17 cellular contexts compared by ENCODE assay signal in the genomic region with DNA sequence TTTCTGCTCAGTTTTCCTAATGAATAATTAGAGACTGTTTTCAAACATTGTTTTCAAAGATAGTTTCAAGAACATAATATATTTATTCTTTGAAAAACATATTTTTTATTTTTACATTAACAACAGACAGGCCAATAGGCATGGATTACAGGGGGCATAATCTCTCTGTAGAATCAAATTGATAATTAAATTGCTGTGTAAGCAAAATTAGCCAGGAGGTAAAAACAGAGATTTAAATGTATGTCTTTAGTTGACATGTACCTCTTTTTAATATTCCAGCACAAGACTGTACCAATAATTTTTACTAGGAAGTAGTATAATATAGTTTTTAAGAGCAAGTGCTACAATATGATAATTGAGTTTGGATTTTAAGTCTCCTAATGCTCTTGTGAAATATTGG.
DNase-seq lines count a peak whose midpoint lies in the region; ATAC-seq, FAIRE-seq and TF ChIP-seq lines count a peak whose summit lies in the region.
"Had no signal": no experiment of that assay in that cellular context is flagged by ENCODE, and none has a peak within 500 bp of the region (broad histone marks: within the 10 kb centered on the region; RNA-seq: fewer than 3 reads in every experiment).

No MANE protein-coding gene starts in this region.

- H3K36me3 ChIP-seq in IMR-90 (ENCODE audit: control insufficient read depth, insufficient read depth, low read length), result no peaks in the 10 kb centered on the region
- no peaks in the 10 kb centered on the region for H3K36me3 ChIP-seq in H1 (ENCODE audit: control insufficient read depth in 2 of 4, insufficient read depth in 4 of 4, low read length in 3 of 4)
- H3K36me3 ChIP-seq in aorta (ENCODE audit: control insufficient read depth in 1 of 2, insufficient read depth in 2 of 2, low read length in 1 of 2), result no peaks in the 10 kb centered on the region

- H2BK20ac ChIP-seq in IMR-90 (ENCODE audit: low read depth, low read length) (no peak overlapping the region), H1 (ENCODE audit: low read length) (no peak overlapping the region)

- TF ChIP-seq CTCF in IMR-90 (conservative IDR thresholded peaks at IDR 0.05; ENCODE audit: low read depth, low read length) (no peak), H1 (IDR thresholded peaks at IDR 0.05; ENCODE audit: control extremely low read depth in 1 of 3, insufficient read depth in 1 of 3, low read depth in 1 of 3, low read length in 3 of 3) (no peak)

- POLR2A ChIA-PET in IMR-90 (lab: Charles Lee; ENCODE audit: unreplicated experiment), result no interaction called here
- POLR2A ChIA-PET in H1 (lab: Charles Lee; ENCODE audit: partially characterized antibody), result no interaction called here

- H2AK5ac ChIP-seq in IMR-90 (ENCODE audit: low read depth, low read length), result no peak overlapping the region
- no peak overlapping the region for H2AK5ac ChIP-seq in H1 (ENCODE audit: low read depth, low read length)

- ATAC-seq in IMR-90 (ENCODE audit: low read depth), result no peak
- no peak for ATAC-seq in aorta (ENCODE audit: low FRiP score)
- no peak for ATAC-seq in GM21576 (IDR thresholded peaks at IDR 0.05; ENCODE audit: unreplicated experiment)
- ATAC-seq: HCT116 had no signal

- FAIRE-seq in H1 (lab: Jason Lieb, UNC), result no peak
- FAIRE-seq: GM12891, GM18507 had no signal

- H3K18ac ChIP-seq in IMR-90 (ENCODE audit: low read depth, low read length), result no peak overlapping the region
- no peak overlapping the region for H3K18ac ChIP-seq in H1 (ENCODE audit: extremely low read depth, low read length)

- no peak for TF ChIP-seq EP300 in H1 (IDR thresholded peaks at IDR 0.05; ENCODE audit: borderline replicate concordance in 1 of 2, low read depth in 2 of 2, low read length in 2 of 2)

- H3K79me2 ChIP-seq in H1 (ENCODE audit: control insufficient read depth in 1 of 2, insufficient read depth in 2 of 2, low read length in 2 of 2), result no peaks in the 10 kb centered on the region

- no peaks in the 10 kb centered on the region for H3K9me1 ChIP-seq in IMR-90 (ENCODE audit: insufficient read depth, low read length)

- no peak overlapping the region for H3K23ac ChIP-seq in IMR-90 (ENCODE audit: low read depth, low read length)
- H3K23ac ChIP-seq in H1 (ENCODE audit: insufficient read length), result no peak overlapping the region

- no peak overlapping the region for H2BK12ac ChIP-seq in H1 (ENCODE audit: low read depth, low read length)

- DNase-seq in NCI-H526 treated with DMSO at 0.1 percent for 48 hours (lab: John Stamatoyannopoulos, UW) (peak; percentile 31), NCI-H526 (lab: John Stamatoyannopoulos, UW) (no peak), IMR-90 (no peak), H1 (ENCODE audit: low read depth in 1 of 2, low spot score in 2 of 2) (no peak), aorta (no peak)
- DNase-seq: C1 segment of cervical spinal cord, Calu3, COR-L47, DMS53, DMS79 treated with DMSO at 0.1 percent for 48 hours, GF-D8, H9 had no signal

- H3K27me3 ChIP-seq in IMR-90 (ENCODE audit: control insufficient read depth, insufficient read depth, low read length) (no peaks in the 10 kb centered on the region), H1 (replicated peaks in 1 of 4; ENCODE audit: control insufficient read depth in 3 of 4, extremely low read depth in 1 of 4, insufficient read depth in 3 of 4, low read length in 3 of 4) (no peaks in the 10 kb centered on the region), aorta (ENCODE audit: control insufficient read depth in 1 of 2, insufficient read depth in 2 of 2, low read length in 1 of 2) (no peaks in the 10 kb centered on the region)

- TF ChIP-seq POLR2A in IMR-90 (IDR thresholded peaks at IDR 0.05; ENCODE audit: low read depth, low read length), result no peak
- no peak for TF ChIP-seq POLR2A in H1 (IDR thresholded peaks at IDR 0.05; ENCODE audit: control extremely low read depth in 1 of 2, low read depth in 2 of 2, low read length in 2 of 2)

- H3K4ac ChIP-seq in IMR-90 (ENCODE audit: low read depth, low read length) (no peak overlapping the region), H1 (replicated peaks; ENCODE audit: insufficient read length, low read depth, low read length) (no peak overlapping the region)

- H3K56ac ChIP-seq in IMR-90 (ENCODE audit: extremely low read depth, insufficient read depth, low read length), result no peak overlapping the region
- no peak overlapping the region for H3K56ac ChIP-seq in H1 (replicated peaks; ENCODE audit: insufficient read length, low read depth, low read length)

- H3K9ac ChIP-seq in IMR-90 (ENCODE audit: low read depth, low read length), result no peak overlapping the region
- H3K9ac ChIP-seq in H1 (replicated peaks in 1 of 4; ENCODE audit: extremely low read depth in 1 of 4, low read depth in 3 of 4, low read length in 3 of 4), result no peak overlapping the region

- no peak overlapping the region for H4K8ac ChIP-seq in IMR-90 (ENCODE audit: low read depth in 2 of 2, low read length in 2 of 2)
- no peak overlapping the region for H4K8ac ChIP-seq in H1 (ENCODE audit: extremely low read depth, insufficient read depth, low read length)

- dilution Hi-C loops in IMR-90 (cut with HindIII; ENCODE audit: low sequenced_read_pairs, unreplicated experiment), result no loop called here

- no peak overlapping the region for H2BK5ac ChIP-seq in IMR-90 (ENCODE audit: low read depth, low read length, poor library complexity, severe bottlenecking)
- no peak overlapping the region for H2BK5ac ChIP-seq in H1 (ENCODE audit: low read depth, low read length)

- H3K27ac ChIP-seq in IMR-90 (ENCODE audit: insufficient read depth, low read length) (no peak overlapping the region), H1 (ENCODE audit: low read depth, low read length) (no peak overlapping the region), aorta (ENCODE audit: low read depth in 1 of 2, low read length in 2 of 2) (no peak overlapping the region)
- H3K27ac ChIP-seq: 22Rv1 had no signal

- no peak overlapping the region for H3K4me2 ChIP-seq in IMR-90 (ENCODE audit: low read depth, low read length)
- no peak overlapping the region for H3K4me2 ChIP-seq in H1 (ENCODE audit: insufficient read depth in 1 of 2, low read depth in 2 of 2, low read length in 2 of 2)

- H4K5ac ChIP-seq in IMR-90 (ENCODE audit: low read depth, low read length), result no peak overlapping the region
- H4K5ac ChIP-seq in H1 (ENCODE audit: insufficient read length, low read depth, low read length), result no peak overlapping the region

- H2BK15ac ChIP-seq in IMR-90 (ENCODE audit: low read depth, low read length) (no peak overlapping the region), H1 (ENCODE audit: low read length) (no peak overlapping the region)

- no peaks in the 10 kb centered on the region for H3K4me1 ChIP-seq in IMR-90 (ENCODE audit: control insufficient read depth, insufficient read depth, low read length)
- no peaks in the 10 kb centered on the region for H3K4me1 ChIP-seq in H1 (replicated peaks in 1 of 4; ENCODE audit: control insufficient read depth in 3 of 4, insufficient read depth in 4 of 4, low read length in 3 of 4)
- H3K4me1 ChIP-seq in aorta (ENCODE audit: control insufficient read depth in 1 of 2, insufficient read depth in 2 of 2, low read length in 2 of 2), result no peaks in the 10 kb centered on the region

- no peak overlapping the region for H4K91ac ChIP-seq in IMR-90 (ENCODE audit: insufficient read depth, low read depth, low read length)
- H4K91ac ChIP-seq in H1 (replicated peaks; ENCODE audit: insufficient read length, low read length), result no peak overlapping the region

- CTCF ChIA-PET in IMR-90 (lab: Yijun Ruan, JAX) (no interaction called here), H1 (lab: Charles Lee; ENCODE audit: partially characterized antibody) (no interaction called here)

- no peak for TF ChIP-seq RAD21 in IMR-90 (IDR thresholded peaks at IDR 0.05; ENCODE audit: low read length)
- TF ChIP-seq RAD21 in H1 (IDR thresholded peaks at IDR 0.05 in 1 of 2, conservative IDR thresholded peaks at IDR 0.05 in 1 of 2; ENCODE audit: low read depth in 2 of 2, low read length in 2 of 2), result no peak

- no peaks in the 10 kb centered on the region for H3K79me1 ChIP-seq in IMR-90 (ENCODE audit: low read depth in 1 of 2, low read length in 2 of 2)
- H3K79me1 ChIP-seq in H1 (ENCODE audit: low read depth, low read length), result no peaks in the 10 kb centered on the region

- H4K20me1 ChIP-seq in IMR-90 (ENCODE audit: insufficient read depth, low read length), result no peaks in the 10 kb centered on the region
- H4K20me1 ChIP-seq in H1 (replicated peaks in 1 of 2; ENCODE audit: control insufficient read depth in 1 of 2, insufficient read depth in 2 of 2, low read length in 2 of 2), result no peaks in the 10 kb centered on the region

- H3K14ac ChIP-seq in IMR-90 (replicated peaks; ENCODE audit: low read depth, low read length) (no peak overlapping the region), H1 (ENCODE audit: insufficient read length) (no peak overlapping the region)

- H3K9me3 ChIP-seq in IMR-90 (ENCODE audit: control insufficient read depth, insufficient read depth, low read length), result no peaks in the 10 kb centered on the region
- H3K9me3 ChIP-seq in H1 (ENCODE audit: insufficient read depth in 2 of 2, low read depth in 1 of 2, low read length in 1 of 2), result no peaks in the 10 kb centered on the region
- H3K9me3 ChIP-seq in aorta (ENCODE audit: control insufficient read depth, low read length), result no peaks in the 10 kb centered on the region

- H3K4me3 ChIP-seq in IMR-90 (ENCODE audit: insufficient read depth, low read depth, low read length) (no peak overlapping the region), H1 (ENCODE audit: extremely low read depth in 1 of 4, insufficient read depth in 2 of 4, low read depth in 3 of 4, low read length in 4 of 4) (no peak overlapping the region), aorta (ENCODE audit: low read length in 2 of 2) (no peak overlapping the region)

- H3K23me2 ChIP-seq in H1 (ENCODE audit: low read depth, low read length), result no peaks in the 10 kb centered on the region

- intact Hi-C loops in IMR-90 (cut with micrococcal nuclease) (no loop called here), aorta (cut with DNase I) (no loop called here)

- no peak overlapping the region for H2AFZ ChIP-seq in IMR-90 (replicated peaks; ENCODE audit: low read length, poor library complexity)
- no peak overlapping the region for H2AFZ ChIP-seq in H1 (ENCODE audit: low read length)

- no TSS peak for BruUV-seq in IMR-90 (replicated peaks; lab: Mats Ljungman, UMichigan)

- no peak overlapping the region for H2AK9ac ChIP-seq in IMR-90 (replicated peaks; ENCODE audit: low read depth, low read length, poor library complexity)

- in situ Hi-C loops in IMR-90 (cut with MboI; ENCODE audit: low sequenced_read_pairs), result no loop called here

- H2BK120ac ChIP-seq in IMR-90 (ENCODE audit: low read depth, low read length), result no peak overlapping the region
- no peak overlapping the region for H2BK120ac ChIP-seq in H1 (replicated peaks; ENCODE audit: low read depth, low read length)

TF ChIP-seq in IMR-90, 13 proteins besides CTCF, POLR2A, EP300 and RAD21 (continues in another document):
- TF ChIP-seq CHD1 (IDR thresholded peaks at IDR 0.05; ENCODE audit: low read depth, low read length) (no peak), BHLHE40 (IDR thresholded peaks at IDR 0.05; ENCODE audit: low read depth, low read length) (no peak), RFX5 (IDR thresholded peaks at IDR 0.05; ENCODE audit: low read depth, low read length) (no peak)

TF ChIP-seq in H1, 55 proteins besides CTCF, POLR2A, EP300 and RAD21 (continues in another document):
- TF ChIP-seq SUZ12 (IDR thresholded peaks at IDR 0.05; ENCODE audit: low read length) (no peak), RBBP5 (IDR thresholded peaks at IDR 0.05; ENCODE audit: borderline replicate concordance, low read depth, low read length) (no peak), SP2 (IDR thresholded peaks at IDR 0.05; ENCODE audit: low read length) (no peak)
